ENCODE assay signal across 16 cellular contexts in the genomic region with DNA sequence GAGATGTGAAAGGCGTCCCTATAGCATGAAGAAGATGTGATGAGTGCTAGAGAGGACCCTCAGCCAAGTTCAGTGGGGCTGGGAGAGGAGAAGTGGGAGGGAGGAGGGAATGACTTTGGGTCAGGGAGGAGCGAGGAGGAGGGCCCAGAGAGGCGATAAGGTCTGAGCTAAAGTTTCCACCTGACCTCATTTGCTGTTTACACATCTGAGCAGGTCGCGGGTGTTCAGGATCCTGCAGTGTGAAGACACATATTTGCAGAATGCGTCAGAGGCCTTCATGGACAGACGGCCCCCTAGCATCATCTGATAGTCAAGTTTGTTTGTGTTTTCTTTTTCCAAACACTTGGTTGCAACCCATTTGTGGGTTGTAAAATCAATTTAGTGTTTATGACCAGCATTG. TPM values are rescaled to one million over a fixed set of nuclear protein-coding genes. Genes with fewer than 3 reads are reported as not detected.
DNase-seq lines count a peak whose midpoint lies in the region; ATAC-seq and TF ChIP-seq lines count a peak whose summit lies in the region.
"Had no signal": no experiment of that assay in that cellular context is flagged by ENCODE, and none has a peak within 500 bp of the region (broad histone marks: within the 10 kb centered on the region; RNA-seq: fewer than 3 reads in every experiment).

No MANE protein-coding gene starts in this region.

- intact Hi-C loops in Caco-2 (cut with micrococcal nuclease; ENCODE audit: unreplicated experiment): loop anchor here (10.0 kb wide), 2 partner anchors 48 to 52 kb away; a partner anchor contains a TSS
- intact Hi-C loops in PC-3 (cut with micrococcal nuclease): no loop called here

- ATAC-seq in PC-3 (peak; percentile 88), foreskin keratinocyte (peak; percentile 38), omental fat pad (ENCODE audit: low FRiP score) (peak; percentile 57), GM19463 (IDR thresholded peaks at IDR 0.05; ENCODE audit: unreplicated experiment) (no peak)
- ATAC-seq: heart right ventricle had no signal

- no peaks in the 10 kb centered on the region for H3K36me3 ChIP-seq in Caco-2 (ENCODE audit: control insufficient read depth, insufficient read depth, low read length)
- H3K36me3 ChIP-seq in PC-3 (ENCODE audit: low read depth, low read length): no peaks in the 10 kb centered on the region
- H3K36me3 ChIP-seq: heart right ventricle had no signal

- peak overlapping the region; percentile 26; the same call in 1 of the 2 replicates for H3K4me2 ChIP-seq in PC-3 (ENCODE audit: low read length)

- H3K27me3 Mint-ChIP-seq in Caco-2 (ENCODE audit: insufficient read depth, unreplicated experiment): no peaks in the 10 kb centered on the region

- peaks cover 3% of the 10 kb centered on the region; the same call in 1 of the 2 replicates for H3K9me3 ChIP-seq in Caco-2
- H3K9me3 ChIP-seq in PC-3 (ENCODE audit: low read length): no peaks in the 10 kb centered on the region

- DNase-seq in Caco-2 (peak; percentile 55 to 62), PC-3 (peak; percentile 70), foreskin keratinocyte (peak in 1 of 2 donors; percentile 54), omental fat pad (ENCODE audit: low spot score) (no peak), GOT3 (lab: John Stamatoyannopoulos, UW) (no peak), GDM1 (lab: John Stamatoyannopoulos, UW) (no peak), HCEC 1CT (no peak)
- DNase-seq: activated B cell treated with CpG ODN at 0.5 μM for 24 hours; activated CD8-positive, alpha-beta memory T cell treated with anti-CD3 and anti-CD28 coated beads, Interleukin-2, amount 50 U/mL, for 48 hours; central memory CD4-positive, alpha-beta T cell; heart right ventricle; mammary epithelial cell; NCI-H2171 treated with DMSO at 0.1 percent for 48 hours; substantia nigra had no signal

- H2AFZ ChIP-seq in PC-3 (ENCODE audit: low read length): peak overlapping the region; percentile 42; the same call in 1 of the 2 replicates

- no TSS peak for BruUV-seq in Caco-2 (replicated peaks; lab: Mats Ljungman, UMichigan)
- BruUV-seq in PC-3 (replicated peaks; lab: Mats Ljungman, UMichigan): no TSS peak

- no peak overlapping the region for H3K27ac ChIP-seq in PC-3 (ENCODE audit: low read length)
- no peak overlapping the region for H3K27ac ChIP-seq in foreskin keratinocyte
- H3K27ac ChIP-seq: heart right ventricle had no signal

- no peaks in the 10 kb centered on the region for H3K9me3 Mint-ChIP-seq in Caco-2 (ENCODE audit: unreplicated experiment)
- H3K9me3 Mint-ChIP-seq: activated naive CD4-positive, alpha-beta T cell treated with anti-CD3 and anti-CD28 coated beads, Interleukin-2, amount 50 U/mL, for 24 hours had no signal

- no peak overlapping the region for H3K4me3 Mint-ChIP-seq in Caco-2 (ENCODE audit: unreplicated experiment)
- H3K4me3 Mint-ChIP-seq: activated B cell treated with CpG ODN at 0.5 μM for 24 hours; activated naive CD4-positive, alpha-beta T cell treated with anti-CD3 and anti-CD28 coated beads, Interleukin-2, amount 50 U/mL, for 24 hours had no signal

- H3K4me3 ChIP-seq in Caco-2 (ENCODE audit: low read depth, low read length) (no peak overlapping the region), PC-3 (ENCODE audit: low read length) (no peak overlapping the region)
- H3K4me3 ChIP-seq: heart right ventricle had no signal

- no peaks in the 10 kb centered on the region for H3K9me2 ChIP-seq in PC-3 (replicated peaks; ENCODE audit: low read length)

- H3K36me3 Mint-ChIP-seq in Caco-2 (ENCODE audit: insufficient read depth, unreplicated experiment): no peaks in the 10 kb centered on the region
- H3K36me3 Mint-ChIP-seq: activated naive CD4-positive, alpha-beta T cell treated with anti-CD3 and anti-CD28 coated beads, Interleukin-2, amount 50 U/mL, for 24 hours had no signal

- no peaks in the 10 kb centered on the region for H3K27me3 ChIP-seq in Caco-2 (replicated peaks; ENCODE audit: control insufficient read depth, insufficient read depth, low read length)
- no peaks in the 10 kb centered on the region for H3K27me3 ChIP-seq in PC-3 (ENCODE audit: low read length)
- peaks cover 10% of the 10 kb centered on the region for H3K27me3 ChIP-seq in foreskin keratinocyte

- POLR2A ChIA-PET in Caco-2 (lab: Charles Lee) (no interaction called here), PC-3 (lab: Charles Lee; ENCODE audit: unreplicated experiment) (no interaction called here)

- H4K20me1 ChIP-seq in PC-3 (ENCODE audit: low read length): no peaks in the 10 kb centered on the region

- peaks cover 18% of the 10 kb centered on the region for H3K4me1 ChIP-seq in Caco-2
- H3K4me1 ChIP-seq in PC-3 (ENCODE audit: insufficient read depth, low read length): peaks cover 12% of the 10 kb centered on the region
- H3K4me1 ChIP-seq in foreskin keratinocyte: peaks cover 14% of the 10 kb centered on the region
- H3K4me1 ChIP-seq: heart right ventricle had no signal

- H3K9ac ChIP-seq in PC-3 (ENCODE audit: low read length): no peak overlapping the region

- H3K4me1 Mint-ChIP-seq in Caco-2 (ENCODE audit: low read depth, unreplicated experiment): peaks cover 17% of the 10 kb centered on the region

- H3K79me2 ChIP-seq in PC-3 (ENCODE audit: low read length): no peaks in the 10 kb centered on the region

- TF ChIP-seq CTCF in Caco-2 (IDR thresholded peaks at IDR 0.05; ENCODE audit: insufficient read depth in 1 of 2, low read depth in 1 of 2, low read length in 1 of 2, severe bottlenecking in 1 of 2, unreplicated experiment in 1 of 2) (no peak), PC-3 (conservative IDR thresholded peaks at IDR 0.05; ENCODE audit: low read depth, low read length) (no peak), foreskin keratinocyte (conservative IDR thresholded peaks at IDR 0.05) (no peak), omental fat pad (IDR thresholded peaks at IDR 0.05) (no peak)

- H3K27ac Mint-ChIP-seq in Caco-2 (ENCODE audit: unreplicated experiment): no peak overlapping the region
- H3K27ac Mint-ChIP-seq: activated B cell treated with CpG ODN at 0.5 μM for 24 hours; activated naive CD4-positive, alpha-beta T cell treated with anti-CD3 and anti-CD28 coated beads, Interleukin-2, amount 50 U/mL, for 24 hours had no signal

- CTCF ChIA-PET in Caco-2 (lab: Charles Lee): interaction anchor here (1.1 kb wide), 1 partner anchor 10 kb away, joined by 3 read pairs; no protein-coding TSS in a partner anchor
- CTCF ChIA-PET in PC-3 (lab: Charles Lee): no interaction called here

- no peaks in the 10 kb centered on the region for H3F3A ChIP-seq in PC-3 (ENCODE audit: low read length, unreplicated experiment)

RNA-seq across cellular contexts. Expression of a gene that starts 18.9 kb away (rescaled TPM):
- 1.3 and 1.6 TPM in 2 replicates for total RNA-seq in Caco-2 (2022)
- total RNA-seq in PC-3 (2014; rRNA removed): 0.66 TPM in 1 of 2 replicates, not detected in the other
- total RNA-seq in foreskin keratinocyte: 0.46 TPM in 1 of 2 replicates, not detected in the other
- 0.20 TPM in 1 of 2 replicates, not detected in the other for polyA plus RNA-seq in foreskin keratinocyte
- total RNA-seq in omental fat pad: not detected
- total RNA-seq: activated B cell treated with CpG ODN at 0.5 μM for 24 hours, heart right ventricle, mammary epithelial cell had no signal
- polyA plus RNA-seq: heart right ventricle had no signal

RNA-seq across cellular contexts. Expression of a gene that starts 50.7 kb away (rescaled TPM):
- total RNA-seq in Caco-2 (2022) (35.7 and 38.3 TPM in 2 replicates), PC-3 (2014; rRNA removed) (28.6 and 29.0 TPM in 2 replicates), foreskin keratinocyte (29.8 and 38.4 TPM in 2 replicates), omental fat pad (10 to 100 TPM; 12.0 to 28.0 (median 21.1) TPM)
- polyA plus RNA-seq in foreskin keratinocyte: 15.3 and 21.3 TPM in 2 replicates

Comparison
In these comparisons a context has a peak if more than half of its experiments do, and no peak if none do; other contexts are left out.
1. DNase-seq: peak in Caco-2 (2 of 2) and PC-3 (single experiment); none in omental fat pad (single experiment), GOT3 (single experiment), GDM1 (single experiment) and HCEC 1CT (single experiment).